1 cellular context compared by ENCODE assay signal in genomic region chr2:48278590-48278989, GRCh38.
TF ChIP-seq lines count a peak whose summit lies in the region.

No MANE protein-coding gene starts in this region.

TF ChIP-seq in GM12878, 131 proteins besides CTCF, POLR2A, EP300 and RAD21 (continued from another document):
- TF ChIP-seq, protein P1, sequence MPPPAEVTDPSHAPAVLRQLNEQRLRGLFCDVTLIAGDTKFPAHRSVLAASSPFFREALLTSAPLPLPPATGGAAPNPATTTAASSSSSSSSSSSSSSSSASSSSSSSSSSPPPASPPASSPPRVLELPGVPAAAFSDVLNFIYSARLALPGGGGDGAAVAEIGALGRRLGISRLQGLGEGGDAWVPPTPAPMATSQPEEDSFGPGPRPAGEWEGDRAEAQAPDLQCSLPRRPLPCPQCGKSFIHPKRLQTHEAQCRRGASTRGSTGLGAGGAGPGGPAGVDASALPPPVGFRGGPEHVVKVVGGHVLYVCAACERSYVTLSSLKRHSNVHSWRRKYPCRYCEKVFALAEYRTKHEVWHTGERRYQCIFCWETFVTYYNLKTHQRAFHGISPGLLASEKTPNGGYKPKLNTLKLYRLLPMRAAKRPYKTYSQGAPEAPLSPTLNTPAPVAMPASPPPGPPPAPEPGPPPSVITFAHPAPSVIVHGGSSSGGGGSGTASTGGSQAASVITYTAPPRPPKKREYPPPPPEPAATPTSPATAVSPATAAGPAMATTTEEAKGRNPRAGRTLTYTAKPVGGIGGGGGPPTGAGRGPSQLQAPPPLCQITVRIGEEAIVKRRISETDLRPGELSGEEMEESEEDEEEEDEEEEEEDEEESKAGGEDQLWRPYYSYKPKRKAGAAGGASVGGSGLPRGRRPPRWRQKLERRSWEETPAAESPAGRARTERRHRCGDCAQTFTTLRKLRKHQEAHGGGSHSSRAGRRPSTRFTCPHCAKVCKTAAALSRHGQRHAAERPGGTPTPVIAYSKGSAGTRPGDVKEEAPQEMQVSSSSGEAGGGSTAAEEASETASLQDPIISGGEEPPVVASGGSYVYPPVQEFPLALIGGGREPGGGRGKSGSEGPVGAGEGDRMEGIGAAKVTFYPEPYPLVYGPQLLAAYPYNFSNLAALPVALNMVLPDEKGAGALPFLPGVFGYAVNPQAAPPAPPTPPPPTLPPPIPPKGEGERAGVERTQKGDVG (CRISPR knock-in tag; IDR thresholded peaks at IDR 0.05) = no peak
- TF ChIP-seq, protein P2, sequence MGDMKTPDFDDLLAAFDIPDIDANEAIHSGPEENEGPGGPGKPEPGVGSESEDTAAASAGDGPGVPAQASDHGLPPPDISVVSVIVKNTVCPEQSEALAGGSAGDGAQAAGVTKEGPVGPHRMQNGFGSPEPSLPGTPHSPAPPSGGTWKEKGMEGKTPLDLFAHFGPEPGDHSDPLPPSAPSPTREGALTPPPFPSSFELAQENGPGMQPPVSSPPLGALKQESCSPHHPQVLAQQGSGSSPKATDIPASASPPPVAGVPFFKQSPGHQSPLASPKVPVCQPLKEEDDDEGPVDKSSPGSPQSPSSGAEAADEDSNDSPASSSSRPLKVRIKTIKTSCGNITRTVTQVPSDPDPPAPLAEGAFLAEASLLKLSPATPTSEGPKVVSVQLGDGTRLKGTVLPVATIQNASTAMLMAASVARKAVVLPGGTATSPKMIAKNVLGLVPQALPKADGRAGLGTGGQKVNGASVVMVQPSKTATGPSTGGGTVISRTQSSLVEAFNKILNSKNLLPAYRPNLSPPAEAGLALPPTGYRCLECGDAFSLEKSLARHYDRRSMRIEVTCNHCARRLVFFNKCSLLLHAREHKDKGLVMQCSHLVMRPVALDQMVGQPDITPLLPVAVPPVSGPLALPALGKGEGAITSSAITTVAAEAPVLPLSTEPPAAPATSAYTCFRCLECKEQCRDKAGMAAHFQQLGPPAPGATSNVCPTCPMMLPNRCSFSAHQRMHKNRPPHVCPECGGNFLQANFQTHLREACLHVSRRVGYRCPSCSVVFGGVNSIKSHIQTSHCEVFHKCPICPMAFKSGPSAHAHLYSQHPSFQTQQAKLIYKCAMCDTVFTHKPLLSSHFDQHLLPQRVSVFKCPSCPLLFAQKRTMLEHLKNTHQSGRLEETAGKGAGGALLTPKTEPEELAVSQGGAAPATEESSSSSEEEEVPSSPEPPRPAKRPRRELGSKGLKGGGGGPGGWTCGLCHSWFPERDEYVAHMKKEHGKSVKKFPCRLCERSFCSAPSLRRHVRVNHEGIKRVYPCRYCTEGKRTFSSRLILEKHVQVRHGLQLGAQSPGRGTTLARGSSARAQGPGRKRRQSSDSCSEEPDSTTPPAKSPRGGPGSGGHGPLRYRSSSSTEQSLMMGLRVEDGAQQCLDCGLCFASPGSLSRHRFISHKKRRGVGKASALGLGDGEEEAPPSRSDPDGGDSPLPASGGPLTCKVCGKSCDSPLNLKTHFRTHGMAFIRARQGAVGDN (IDR thresholded peaks at IDR 0.05) = no peak
- no peak for TF ChIP-seq NFIC (IDR thresholded peaks at IDR 0.05; ENCODE audit: low read depth, low read length)
